Comparison of ENCODE assay signal across 10 cellular contexts in genomic region chr6:144131248-144131709, GRCh38. TPM values are rescaled to one million over a fixed set of nuclear protein-coding genes. Genes with fewer than 3 reads are reported as not detected.
A peak's percentile ranks its signal among the peaks of the same experiment; 100 is the strongest.
DNase-seq lines count a peak whose midpoint lies in the region; ATAC-seq and TF ChIP-seq lines count a peak whose summit lies in the region.
"Had no signal": no experiment of that assay in that cellular context is flagged by ENCODE, and none has a peak within 500 bp of the region (broad histone marks: within the 10 kb centered on the region; RNA-seq: fewer than 3 reads in every experiment).

No MANE protein-coding gene starts in this region.

- TF ChIP-seq CTCF in nephron progenitor cell (IDR thresholded peaks at IDR 0.05), result no peak

- H3K4me3 Mint-ChIP-seq in activated T-helper 2 cell treated with anti-CD3 and anti-CD28 coated beads, Interferon-gamma antibody, Interleukin-2, Interleukin-4, amounts not matched to agents 10 μg/mL and 5 μg/mL and 100 μg/mL, durations not matched to agents 14 hours and 24 hours and 36 hours (ENCODE audit: low read depth), result peak overlapping the region; percentile 19
- H3K4me3 Mint-ChIP-seq in nephron progenitor cell (no peak overlapping the region), immature natural killer cell (no peak overlapping the region)

- no peaks in the 10 kb centered on the region for H3K9me3 Mint-ChIP-seq in activated T-helper 2 cell treated with anti-CD3 and anti-CD28 coated beads, Interferon-gamma antibody, Interleukin-2, Interleukin-4, amounts not matched to agents 10 μg/mL and 5 μg/mL and 100 μg/mL, durations not matched to agents 14 hours and 24 hours and 36 hours
- H3K9me3 Mint-ChIP-seq in nephron progenitor cell (no peaks in the 10 kb centered on the region), immature natural killer cell (no peaks in the 10 kb centered on the region)

- H3K36me3 Mint-ChIP-seq in activated T-helper 2 cell treated with anti-CD3 and anti-CD28 coated beads, Interferon-gamma antibody, Interleukin-2, Interleukin-4, amounts not matched to agents 10 μg/mL and 5 μg/mL and 100 μg/mL, durations not matched to agents 14 hours and 24 hours and 36 hours (ENCODE audit: low read depth), result no peaks in the 10 kb centered on the region
- no peaks in the 10 kb centered on the region for H3K36me3 Mint-ChIP-seq in nephron progenitor cell (ENCODE audit: low read depth)
- H3K36me3 Mint-ChIP-seq in immature natural killer cell, result peaks cover 0 to 6% (median 0%) of the 10 kb centered on the region in 3 donors

- intact Hi-C loops in activated T-helper 2 cell treated with anti-CD3 and anti-CD28 coated beads, Interferon-gamma antibody, Interleukin-2, Interleukin-4, amounts not matched to agents 10 μg/mL and 5 μg/mL and 100 μg/mL, durations not matched to agents 14 hours and 24 hours and 36 hours (cut with micrococcal nuclease), result loop anchor here (1.0 to 2.0 kb wide), 5 partner anchors 20 to 85 kb away; partner anchors contain the start of gene SF3B5

- peaks cover 4% of the 10 kb centered on the region for H3K27me3 Mint-ChIP-seq in activated T-helper 2 cell treated with anti-CD3 and anti-CD28 coated beads, Interferon-gamma antibody, Interleukin-2, Interleukin-4, amounts not matched to agents 10 μg/mL and 5 μg/mL and 100 μg/mL, durations not matched to agents 14 hours and 24 hours and 36 hours (ENCODE audit: low read depth)
- peaks cover 22% of the 10 kb centered on the region for H3K27me3 Mint-ChIP-seq in nephron progenitor cell (ENCODE audit: low read depth, poor library complexity)
- peaks cover 1 to 11% (median 3%) of the 10 kb centered on the region in 3 donors for H3K27me3 Mint-ChIP-seq in immature natural killer cell (ENCODE audit: low read depth in 3 of 3)

- peak overlapping the region; percentile 84 for H3K27ac Mint-ChIP-seq in activated T-helper 2 cell treated with anti-CD3 and anti-CD28 coated beads, Interferon-gamma antibody, Interleukin-2, Interleukin-4, amounts not matched to agents 10 μg/mL and 5 μg/mL and 100 μg/mL, durations not matched to agents 14 hours and 24 hours and 36 hours
- H3K27ac Mint-ChIP-seq in nephron progenitor cell (no peak overlapping the region), immature natural killer cell (no peak overlapping the region)

- DNase-seq in activated T-helper 2 cell treated with anti-CD3 and anti-CD28 coated beads, Interferon-gamma antibody, Interleukin-2, Interleukin-4, amounts not matched to agents 10 μg/mL and 5 μg/mL and 100 μg/mL, durations not matched to agents 14 hours and 24 hours and 36 hours (ENCODE audit: low spot score), result no peak
- peak; percentile 34 for DNase-seq in non-pigmented ciliary epithelial cell (ENCODE audit: low read depth)
- DNase-seq in hippocampal formation (lab: John Stamatoyannopoulos, UW), result no peak
- DNase-seq in NCI-H187 (lab: John Stamatoyannopoulos, UW), result no peak
- no peak for DNase-seq in nephron progenitor cell
- DNase-seq in immature natural killer cell, result no peak
- DNase-seq: activated effector memory CD4-positive, alpha-beta T cell treated with Interleukin-2 at 50 U/mL for 16 hours; mesendoderm had no signal

- ATAC-seq in GM18499 (IDR thresholded peaks at IDR 0.05; ENCODE audit: insufficient read depth, unreplicated experiment) (peak; percentile 42), HG03039 (IDR thresholded peaks at IDR 0.05; ENCODE audit: unreplicated experiment) (peak; percentile 60)

- peaks cover 29% of the 10 kb centered on the region for H3K4me1 Mint-ChIP-seq in activated T-helper 2 cell treated with anti-CD3 and anti-CD28 coated beads, Interferon-gamma antibody, Interleukin-2, Interleukin-4, amounts not matched to agents 10 μg/mL and 5 μg/mL and 100 μg/mL, durations not matched to agents 14 hours and 24 hours and 36 hours (ENCODE audit: low read depth)
- H3K4me1 Mint-ChIP-seq in nephron progenitor cell, result no peaks in the 10 kb centered on the region
- H3K4me1 Mint-ChIP-seq in immature natural killer cell, result no peaks in the 10 kb centered on the region

RNA-seq across cellular contexts. Expression of gene STX11, which starts 19.0 kb away (rescaled TPM):
- 19.2 and 19.7 TPM in 2 replicates for total RNA-seq in activated T-helper 2 cell treated with anti-CD3 and anti-CD28 coated beads, Interferon-gamma antibody, Interleukin-2, Interleukin-4, amounts not matched to agents 10 μg/mL and 5 μg/mL and 100 μg/mL, durations not matched to agents 14 hours and 24 hours and 36 hours
- 10 to 100 TPM; 28.7 to 42.6 (median 36.0) TPM for polyA plus RNA-seq in immature natural killer cell

RNA-seq across cellular contexts. Expression of gene SF3B5, which starts 35.9 kb away (rescaled TPM):
- total RNA-seq in activated T-helper 2 cell treated with anti-CD3 and anti-CD28 coated beads, Interferon-gamma antibody, Interleukin-2, Interleukin-4, amounts not matched to agents 10 μg/mL and 5 μg/mL and 100 μg/mL, durations not matched to agents 14 hours and 24 hours and 36 hours, result 207 and 208 TPM in 2 replicates
- 100 to 1,000 TPM; 346 to 550 (median 357) TPM for polyA plus RNA-seq in immature natural killer cell
